Comparison of ENCODE assay signal across 10 cellular contexts in genomic region chr7:128934361-128935352, GRCh38. TPM values are rescaled to one million over a fixed set of nuclear protein-coding genes. Genes with fewer than 3 reads are reported as not detected.
DNase-seq lines count a peak whose midpoint lies in the region; ATAC-seq and TF ChIP-seq lines count a peak whose summit lies in the region.
"Had no signal": no experiment of that assay in that cellular context is flagged by ENCODE, and none has a peak within 500 bp of the region (broad histone marks: within the 10 kb centered on the region; RNA-seq: fewer than 3 reads in every experiment).

No MANE protein-coding gene starts in this region.

- H4K20me1 ChIP-seq in OCI-LY7 (ENCODE audit: insufficient read depth, low read length): no peaks in the 10 kb centered on the region

- WGBS in thymus: 77% methylated on average over 14 of the region's 14 CpGs

- H3K9me2 ChIP-seq in OCI-LY7 (ENCODE audit: insufficient read depth, low read length): no peaks in the 10 kb centered on the region

- peak overlapping the region; percentile 27 for H2AFZ ChIP-seq in OCI-LY7 (ENCODE audit: low read length)

- H3K36me3 Mint-ChIP-seq in activated T-helper 1 cell treated with anti-CD3 and anti-CD28 coated beads, Interleukin-12 subunit alpha, Interleukin-12 subunit beta, Interleukin-2, Interleukin-4 antibody, amounts not matched to agents 30 ng/mL and 10 ng/mL and 1 ng/mL, durations not matched to agents 14 hours and 24 hours and 36 hours (ENCODE audit: low read depth): peaks cover 8% of the 10 kb centered on the region

- peak overlapping the region; percentile 36 for H3K4me2 ChIP-seq in OCI-LY7 (ENCODE audit: low read length)

- CTCF ChIA-PET in OCI-LY7 (lab: Charles Lee; ENCODE audit: unreplicated experiment): interaction anchor here (0.6 kb wide), 1 partner anchor 225 kb away, joined by 6 read pairs; no protein-coding TSS in a partner anchor

- no peak overlapping the region for H3K27ac Mint-ChIP-seq in activated T-helper 1 cell treated with anti-CD3 and anti-CD28 coated beads, Interleukin-12 subunit alpha, Interleukin-12 subunit beta, Interleukin-2, Interleukin-4 antibody, amounts not matched to agents 30 ng/mL and 10 ng/mL and 1 ng/mL, durations not matched to agents 14 hours and 24 hours and 36 hours

- H3K79me2 ChIP-seq in OCI-LY7 (ENCODE audit: insufficient read depth, low read depth, low read length): no peaks in the 10 kb centered on the region

- ATAC-seq in HG02870 (IDR thresholded peaks at IDR 0.05; ENCODE audit: unreplicated experiment): peak; percentile 38

- H3K27me3 Mint-ChIP-seq in activated T-helper 1 cell treated with anti-CD3 and anti-CD28 coated beads, Interleukin-12 subunit alpha, Interleukin-12 subunit beta, Interleukin-2, Interleukin-4 antibody, amounts not matched to agents 30 ng/mL and 10 ng/mL and 1 ng/mL, durations not matched to agents 14 hours and 24 hours and 36 hours (ENCODE audit: insufficient read depth): peaks cover 20% of the 10 kb centered on the region

- no peaks in the 10 kb centered on the region for H3K36me3 ChIP-seq in OCI-LY7 (ENCODE audit: insufficient read depth, low read length)
- H3K36me3 ChIP-seq in thymus (ENCODE audit: control insufficient read depth, insufficient read depth): no peaks in the 10 kb centered on the region

- H3K9me3 ChIP-seq in OCI-LY7 (ENCODE audit: low read length) (no peaks in the 10 kb centered on the region), thymus (ENCODE audit: control insufficient read depth) (no peaks in the 10 kb centered on the region)

- H3K27ac ChIP-seq in OCI-LY7 (ENCODE audit: low read depth, low read length, poor library complexity, severe bottlenecking) (no peak overlapping the region), thymus (ENCODE audit: low read depth) (peak overlapping the region; percentile 55)
- H3K27ac ChIP-seq: 22Rv1 had no signal

- no peak for TF ChIP-seq CTCF in OCI-LY7 (conservative IDR thresholded peaks at IDR 0.05; ENCODE audit: low read length)

- no TSS peak for BruUV-seq in OCI-LY7 (replicated peaks; lab: Mats Ljungman, UMichigan)

- H3K27me3 ChIP-seq in thymus (ENCODE audit: control insufficient read depth, insufficient read depth): peaks cover 27% of the 10 kb centered on the region

- POLR2A ChIA-PET in OCI-LY7 (lab: Charles Lee): interaction anchor here (0.6 to 1.2 kb wide), 4 partner anchors 10 to 47 kb away, joined by 3 to 6 read pairs (median 5); no protein-coding TSS in a partner anchor

- peak; percentile 11 for DNase-seq in NOMO-1 treated with DMSO at 0.1 percent for 48 hours (lab: John Stamatoyannopoulos, UW; ENCODE audit: unreplicated experiment)
- DNase-seq in NOMO-1 treated with dmso at 0.1 percent for 144 hours (lab: John Stamatoyannopoulos, UW; ENCODE audit: unreplicated experiment): no peak
- peak; percentile 34 for DNase-seq in OCI-LY7 (ENCODE audit: low spot score)
- DNase-seq in NCI-H146 treated with DMSO at 0.1 percent for 48 hours (lab: John Stamatoyannopoulos, UW; ENCODE audit: unreplicated experiment): no peak
- no peak for DNase-seq in activated T-helper 1 cell treated with anti-CD3 and anti-CD28 coated beads, Interleukin-12 subunit alpha, Interleukin-12 subunit beta, Interleukin-2, Interleukin-4 antibody, amounts not matched to agents 30 ng/mL and 10 ng/mL and 1 ng/mL, durations not matched to agents 14 hours and 24 hours and 36 hours (ENCODE audit: low spot score)
- DNase-seq in activated CD4-positive, CD25-positive, alpha-beta regulatory T cell treated with anti-CD3 and anti-CD28 coated beads, Interleukin-2, amount 50 U/mL, for 72 hours: no peak
- DNase-seq: stimulated activated CD4-positive, alpha-beta T cell treated with anti-CD3 and anti-CD28 coated beads, Interleukin-2, amount 100 ng/mL, for 48 hours had no signal

- H3K9me3 Mint-ChIP-seq in activated T-helper 1 cell treated with anti-CD3 and anti-CD28 coated beads, Interleukin-12 subunit alpha, Interleukin-12 subunit beta, Interleukin-2, Interleukin-4 antibody, amounts not matched to agents 30 ng/mL and 10 ng/mL and 1 ng/mL, durations not matched to agents 14 hours and 24 hours and 36 hours: peaks cover 3% of the 10 kb centered on the region

- peaks cover 30% of the 10 kb centered on the region for H3K4me1 Mint-ChIP-seq in activated T-helper 1 cell treated with anti-CD3 and anti-CD28 coated beads, Interleukin-12 subunit alpha, Interleukin-12 subunit beta, Interleukin-2, Interleukin-4 antibody, amounts not matched to agents 30 ng/mL and 10 ng/mL and 1 ng/mL, durations not matched to agents 14 hours and 24 hours and 36 hours (ENCODE audit: low read depth)

- H3K4me3 Mint-ChIP-seq in activated T-helper 1 cell treated with anti-CD3 and anti-CD28 coated beads, Interleukin-12 subunit alpha, Interleukin-12 subunit beta, Interleukin-2, Interleukin-4 antibody, amounts not matched to agents 30 ng/mL and 10 ng/mL and 1 ng/mL, durations not matched to agents 14 hours and 24 hours and 36 hours: no peak overlapping the region

- H3K4me3 ChIP-seq in OCI-LY7 (ENCODE audit: low read depth, low read length, poor library complexity, severe bottlenecking): no peak overlapping the region
- H3K4me3 ChIP-seq in thymus (ENCODE audit: low read length): no peak overlapping the region

- intact Hi-C loops in OCI-LY7 (cut with micrococcal nuclease; ENCODE audit: unreplicated experiment): no loop called here
- intact Hi-C loops in activated T-helper 1 cell treated with anti-CD3 and anti-CD28 coated beads, Interleukin-12 subunit alpha, Interleukin-12 subunit beta, Interleukin-2, Interleukin-4 antibody, amounts not matched to agents 30 ng/mL and 10 ng/mL and 1 ng/mL, durations not matched to agents 14 hours and 24 hours and 36 hours (cut with micrococcal nuclease): no loop called here

- H3K4me1 ChIP-seq in OCI-LY7 (ENCODE audit: insufficient read depth, low read length, poor library complexity, severe bottlenecking) (peaks cover 40% of the 10 kb centered on the region), thymus (ENCODE audit: control insufficient read depth, insufficient read depth, low read length) (peaks cover 2% of the 10 kb centered on the region)

RNA-seq across cellular contexts. Expression of gene IRF5, which starts 3.1 kb away (rescaled TPM):
- total RNA-seq in OCI-LY7 (2014; rRNA removed; shearing (Covaris generic)): 3.9 and 8.2 TPM in 2 replicates
- total RNA-seq in OCI-LY7 (2022): 15.8 and 21.9 TPM in 2 replicates
- polyA plus RNA-seq in thymus: 14.0 TPM
- 19.8 and 21.2 TPM in 2 replicates for total RNA-seq in activated T-helper 1 cell treated with anti-CD3 and anti-CD28 coated beads, Interleukin-12 subunit alpha, Interleukin-12 subunit beta, Interleukin-2, Interleukin-4 antibody, amounts not matched to agents 30 ng/mL and 10 ng/mL and 1 ng/mL, durations not matched to agents 14 hours and 24 hours and 36 hours

RNA-seq across cellular contexts. Expression of gene KCP, which starts 24.1 kb away (rescaled TPM):
- total RNA-seq in OCI-LY7 (2014; rRNA removed; shearing (Covaris generic)): 0.90 and 2.3 TPM in 2 replicates
- total RNA-seq in OCI-LY7 (2022): 1.4 TPM in 2 replicates
- polyA plus RNA-seq in thymus: 0.34 TPM
- not detected in 2 replicates for total RNA-seq in activated T-helper 1 cell treated with anti-CD3 and anti-CD28 coated beads, Interleukin-12 subunit alpha, Interleukin-12 subunit beta, Interleukin-2, Interleukin-4 antibody, amounts not matched to agents 30 ng/mL and 10 ng/mL and 1 ng/mL, durations not matched to agents 14 hours and 24 hours and 36 hours

Comparison
In these comparisons a context has a peak if more than half of its experiments do, and no peak if none do; other contexts are left out.
1. DNase-seq: peak in NOMO-1 treated with DMSO at 0.1 percent for 48 hours (single experiment) and OCI-LY7 (single experiment); none in NOMO-1 treated with dmso at 0.1 percent for 144 hours (single experiment), NCI-H146 treated with DMSO at 0.1 percent for 48 hours (single experiment), activated T-helper 1 cell treated with anti-CD3 and anti-CD28 coated beads, Interleukin-12 subunit alpha, Interleukin-12 subunit beta, Interleukin-2, Interleukin-4 antibody, amounts not matched to agents 30 ng/mL and 10 ng/mL and 1 ng/mL, durations not matched to agents 14 hours and 24 hours and 36 hours (single experiment) and activated CD4-positive, CD25-positive, alpha-beta regulatory T cell treated with anti-CD3 and anti-CD28 coated beads, Interleukin-2, amount 50 U/mL, for 72 hours (single experiment).